17 cellular contexts compared by ENCODE assay signal in the genomic region with DNA sequence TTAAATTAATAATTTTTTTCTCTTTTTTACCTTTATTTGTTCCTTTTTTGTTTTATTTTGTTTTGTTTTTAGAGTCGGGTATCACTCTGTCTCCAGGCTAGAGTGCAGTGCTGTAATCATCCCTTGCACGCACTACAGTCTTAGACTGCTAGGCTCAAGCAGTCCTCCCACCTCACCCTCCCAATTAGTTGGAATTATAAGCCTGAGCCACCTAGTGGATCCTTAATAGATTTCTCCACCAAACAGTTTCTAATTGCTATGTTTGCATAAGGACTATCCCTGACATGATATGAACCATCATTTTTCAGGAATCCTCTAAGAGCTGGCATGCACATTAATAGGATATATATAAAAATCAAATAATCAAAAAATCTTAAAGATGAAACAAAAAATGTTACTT.
DNase-seq lines count a peak whose midpoint lies in the region; ATAC-seq and TF ChIP-seq lines count a peak whose summit lies in the region.
"Had no signal": no experiment of that assay in that cellular context is flagged by ENCODE, and none has a peak within 500 bp of the region (broad histone marks: within the 10 kb centered on the region; RNA-seq: fewer than 3 reads in every experiment).

No MANE protein-coding gene starts in this region.

- peak; percentile 62 for ATAC-seq in WTC11
- ATAC-seq in HG03108 (IDR thresholded peaks at IDR 0.05; ENCODE audit: unreplicated experiment), result no peak

- POLR2A ChIA-PET in WTC11 (lab: Charles Lee), result no interaction called here

- H3K36me3 Mint-ChIP-seq in WTC11 (peaks cover 10% of the 10 kb centered on the region), neural crest cell (ENCODE audit: low read depth) (no peaks in the 10 kb centered on the region), immature natural killer cell (no peaks in the 10 kb centered on the region)
- H3K36me3 Mint-ChIP-seq: CD4-positive, CD25-positive, alpha-beta regulatory T cell; naive B cell had no signal

- no peak overlapping the region for H3K4me3 Mint-ChIP-seq in WTC11
- no peak overlapping the region for H3K4me3 Mint-ChIP-seq in neural crest cell
- no peak overlapping the region for H3K4me3 Mint-ChIP-seq in immature natural killer cell
- H3K4me3 Mint-ChIP-seq: CD4-positive, CD25-positive, alpha-beta regulatory T cell; dendritic cell treated with granulocyte-macrophage colony-stimulating factor and Interleukin-4, amounts not matched to agents 40 ng/mL and 50 ng/mL, for 4 days; naive B cell had no signal

- DNase-seq in DMS53 treated with DMSO at 0.1 percent for 48 hours (lab: John Stamatoyannopoulos, UW; ENCODE audit: unreplicated experiment), result peak; percentile 5
- peak; percentile 37 for DNase-seq in M059J (ENCODE audit: low read depth)
- no peak for DNase-seq in WTC11 (ENCODE audit: low spot score)
- no peak for DNase-seq in neural crest cell (ENCODE audit: low read depth, low spot score)
- no peak for DNase-seq in immature natural killer cell
- no peak for DNase-seq in activated CD4-positive, alpha-beta T cell treated with anti-CD3 and anti-CD28 coated beads for 48 hours
- no peak for DNase-seq in NCI-H69 (lab: John Stamatoyannopoulos, UW)
- DNase-seq: activated gamma-delta T cell treated with Interleukin-2 at 50 U/mL for 16 hours; CD4-positive, CD25-positive, alpha-beta regulatory T cell; hypothalamus; left ventricle myocardium inferior; MM.1S; naive B cell; NCI-H2171 treated with DMSO at 0.1 percent for 48 hours; stimulated activated CD4-positive, alpha-beta T cell treated with anti-CD3 and anti-CD28 coated beads, Interleukin-1b, Interleukin-23, amount 100 ng/mL, for 48 hours had no signal

- H3K27me3 Mint-ChIP-seq in WTC11 (ENCODE audit: low read depth) (no peaks in the 10 kb centered on the region), neural crest cell (ENCODE audit: low read depth) (no peaks in the 10 kb centered on the region), immature natural killer cell (ENCODE audit: low read depth in 3 of 3) (no peaks in the 10 kb centered on the region)
- H3K27me3 Mint-ChIP-seq: CD4-positive, CD25-positive, alpha-beta regulatory T cell; dendritic cell treated with granulocyte-macrophage colony-stimulating factor and Interleukin-4, amounts not matched to agents 40 ng/mL and 50 ng/mL, for 4 days; naive B cell had no signal

- H3K27ac Mint-ChIP-seq in WTC11 (no peak overlapping the region), neural crest cell (ENCODE audit: unreplicated experiment) (no peak overlapping the region), immature natural killer cell (no peak overlapping the region)
- H3K27ac Mint-ChIP-seq: CD4-positive, CD25-positive, alpha-beta regulatory T cell; dendritic cell treated with granulocyte-macrophage colony-stimulating factor and Interleukin-4, amounts not matched to agents 40 ng/mL and 50 ng/mL, for 4 days; naive B cell had no signal

- TF ChIP-seq CTCF in WTC11 (IDR thresholded peaks at IDR 0.05) (no peak), neural crest cell (conservative IDR thresholded peaks at IDR 0.05) (peak; percentile 35)

- H3K4me1 Mint-ChIP-seq in WTC11 (peaks cover 8% of the 10 kb centered on the region), neural crest cell (no peaks in the 10 kb centered on the region), immature natural killer cell (no peaks in the 10 kb centered on the region)
- H3K4me1 Mint-ChIP-seq: CD4-positive, CD25-positive, alpha-beta regulatory T cell; naive B cell had no signal

- CTCF ChIA-PET in WTC11 (lab: Charles Lee), result no interaction called here

- peaks cover 21% of the 10 kb centered on the region for H3K9me3 Mint-ChIP-seq in WTC11
- H3K9me3 Mint-ChIP-seq in neural crest cell, result no peaks in the 10 kb centered on the region
- H3K9me3 Mint-ChIP-seq in immature natural killer cell, result peaks cover 7 to 48% (median 9%) of the 10 kb centered on the region in 6 donors

TF ChIP-seq in WTC11, 78 proteins besides CTCF, POLR2A, EP300 and RAD21:
- TF ChIP-seq ATF1 (CRISPR knock-in tag; IDR thresholded peaks at IDR 0.05) (no peak), SMAD4 (CRISPR knock-in tag; IDR thresholded peaks at IDR 0.05) (no peak), E2F1 (CRISPR knock-in tag; IDR thresholded peaks at IDR 0.05) (no peak), ETV6 (CRISPR knock-in tag; IDR thresholded peaks at IDR 0.05) (no peak), ZNF396 (CRISPR knock-in tag; IDR thresholded peaks at IDR 0.05; ENCODE audit: borderline replicate concordance) (no peak)
- TF ChIP-seq, protein P1, sequence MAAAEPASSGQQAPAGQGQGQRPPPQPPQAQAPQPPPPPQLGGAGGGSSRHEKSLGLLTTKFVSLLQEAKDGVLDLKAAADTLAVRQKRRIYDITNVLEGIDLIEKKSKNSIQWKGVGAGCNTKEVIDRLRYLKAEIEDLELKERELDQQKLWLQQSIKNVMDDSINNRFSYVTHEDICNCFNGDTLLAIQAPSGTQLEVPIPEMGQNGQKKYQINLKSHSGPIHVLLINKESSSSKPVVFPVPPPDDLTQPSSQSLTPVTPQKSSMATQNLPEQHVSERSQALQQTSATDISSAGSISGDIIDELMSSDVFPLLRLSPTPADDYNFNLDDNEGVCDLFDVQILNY (CRISPR knock-in tag; IDR thresholded peaks at IDR 0.05), result no peak
- TF ChIP-seq, protein P2, sequence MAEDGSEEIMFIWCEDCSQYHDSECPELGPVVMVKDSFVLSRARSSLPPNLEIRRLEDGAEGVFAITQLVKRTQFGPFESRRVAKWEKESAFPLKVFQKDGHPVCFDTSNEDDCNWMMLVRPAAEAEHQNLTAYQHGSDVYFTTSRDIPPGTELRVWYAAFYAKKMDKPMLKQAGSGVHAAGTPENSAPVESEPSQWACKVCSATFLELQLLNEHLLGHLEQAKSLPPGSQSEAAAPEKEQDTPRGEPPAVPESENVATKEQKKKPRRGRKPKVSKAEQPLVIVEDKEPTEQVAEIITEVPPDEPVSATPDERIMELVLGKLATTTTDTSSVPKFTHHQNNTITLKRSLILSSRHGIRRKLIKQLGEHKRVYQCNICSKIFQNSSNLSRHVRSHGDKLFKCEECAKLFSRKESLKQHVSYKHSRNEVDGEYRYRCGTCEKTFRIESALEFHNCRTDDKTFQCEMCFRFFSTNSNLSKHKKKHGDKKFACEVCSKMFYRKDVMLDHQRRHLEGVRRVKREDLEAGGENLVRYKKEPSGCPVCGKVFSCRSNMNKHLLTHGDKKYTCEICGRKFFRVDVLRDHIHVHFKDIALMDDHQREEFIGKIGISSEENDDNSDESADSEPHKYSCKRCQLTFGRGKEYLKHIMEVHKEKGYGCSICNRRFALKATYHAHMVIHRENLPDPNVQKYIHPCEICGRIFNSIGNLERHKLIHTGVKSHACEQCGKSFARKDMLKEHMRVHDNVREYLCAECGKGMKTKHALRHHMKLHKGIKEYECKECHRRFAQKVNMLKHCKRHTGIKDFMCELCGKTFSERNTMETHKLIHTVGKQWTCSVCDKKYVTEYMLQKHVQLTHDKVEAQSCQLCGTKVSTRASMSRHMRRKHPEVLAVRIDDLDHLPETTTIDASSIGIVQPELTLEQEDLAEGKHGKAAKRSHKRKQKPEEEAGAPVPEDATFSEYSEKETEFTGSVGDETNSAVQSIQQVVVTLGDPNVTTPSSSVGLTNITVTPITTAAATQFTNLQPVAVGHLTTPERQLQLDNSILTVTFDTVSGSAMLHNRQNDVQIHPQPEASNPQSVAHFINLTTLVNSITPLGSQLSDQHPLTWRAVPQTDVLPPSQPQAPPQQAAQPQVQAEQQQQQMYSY (CRISPR knock-in tag; IDR thresholded peaks at IDR 0.05), result no peak

Comparison
In these comparisons a context has a peak if more than half of its experiments do, and no peak if none do; other contexts are left out.
1. DNase-seq: peak in DMS53 treated with DMSO at 0.1 percent for 48 hours (single experiment) and M059J (single experiment); none in WTC11 (single experiment), neural crest cell (single experiment), immature natural killer cell (0 of 3), activated CD4-positive, alpha-beta T cell treated with anti-CD3 and anti-CD28 coated beads for 48 hours (single experiment) and NCI-H69 (single experiment).